13 cellular contexts compared by ENCODE assay signal in the genomic region with DNA sequence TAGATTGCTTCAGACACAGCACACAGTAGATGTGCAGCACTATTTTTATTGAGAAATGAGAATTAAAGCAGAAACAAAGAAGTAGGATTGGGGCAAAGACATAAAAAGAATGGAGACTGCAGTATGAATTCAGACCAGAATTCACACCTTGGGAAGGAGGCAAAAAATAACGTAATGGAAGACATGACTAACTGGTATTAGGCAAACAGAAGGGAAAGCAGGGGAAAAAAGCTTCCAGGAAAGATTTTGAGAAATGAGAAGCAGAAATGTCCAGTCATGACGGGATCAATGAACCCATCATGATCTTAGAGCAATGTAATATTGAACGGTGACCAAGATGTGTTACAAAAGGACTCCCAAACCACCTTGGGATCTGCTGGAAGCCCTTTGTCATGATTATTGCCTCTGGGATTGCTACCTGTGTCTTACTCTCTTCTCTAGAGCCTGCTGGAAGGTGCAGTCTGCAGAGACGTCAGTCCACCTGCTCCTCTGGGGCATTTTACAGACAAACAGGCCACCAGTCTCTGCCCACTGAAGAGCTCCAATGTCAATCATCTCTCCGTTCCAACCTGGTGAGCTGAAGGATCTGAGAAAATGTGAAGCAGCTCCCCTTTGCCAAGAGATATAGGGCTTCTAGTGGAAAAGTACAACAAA. TPM values are rescaled to one million over a fixed set of nuclear protein-coding genes. Genes with fewer than 3 reads are reported as not detected.
DNase-seq lines count a peak whose midpoint lies in the region; ATAC-seq, FAIRE-seq and TF ChIP-seq lines count a peak whose summit lies in the region.
"Had no signal": no experiment of that assay in that cellular context is flagged by ENCODE, and none has a peak within 500 bp of the region (broad histone marks: within the 10 kb centered on the region; RNA-seq: fewer than 3 reads in every experiment).

No MANE protein-coding gene starts in this region.

- H3K4me1 ChIP-seq in HUES48 (ENCODE audit: control insufficient read depth, insufficient read depth, low read length) = peaks cover 28% of the 10 kb centered on the region
- peaks cover 63% of the 10 kb centered on the region for H3K4me1 ChIP-seq in HepG2 (ENCODE audit: insufficient read depth, low read length)
- H3K4me1 ChIP-seq in thyroid gland = peaks cover 40 to 61% of the 10 kb centered on the region in 2 donors
- peaks cover 9 to 15% of the 10 kb centered on the region in 2 donors for H3K4me1 ChIP-seq in kidney (ENCODE audit: control insufficient read depth in 1 of 2, insufficient read depth in 1 of 2, low read depth in 1 of 2, low read length in 2 of 2)

- POLR2A ChIA-PET in HepG2 (lab: Yijun Ruan, JAX) = interaction anchor here (0.9 to 1.3 kb wide), 2 partner anchors 31 to 74 kb away, joined by 4 read pairs; no protein-coding TSS in a partner anchor

- WGBS in HepG2 (ENCODE audit: low lambda C conversion rate) = 88% methylated on average over 5 of the region's 5 CpGs
- WGBS in thyroid gland, 2 donors = 46% methylated on average over 5 of the region's 5 CpGs

- no peak for DNase-seq in HepG2 (ENCODE audit: low spot score)
- DNase-seq in thyroid gland = peak; percentile 71 to 75
- DNase-seq in cerebellum (ENCODE audit: low spot score) = no peak
- no peak for DNase-seq in kidney
- DNase-seq: activated CD4-positive, CD25-positive, alpha-beta regulatory T cell; DND-41; hippocampal formation; naive thymus-derived CD8-positive, alpha-beta T cell; RPMI8226 had no signal

- intact Hi-C loops in HepG2 (cut with micrococcal nuclease; ENCODE audit: unreplicated experiment) = no loop called here
- intact Hi-C loops in thyroid gland (cut with DNase I) = no loop called here
- intact Hi-C loops in kidney (cut with DNase I) = no loop called here

- TF ChIP-seq CTCF in HepG2 (CRISPR knock-in tag; IDR thresholded peaks at IDR 0.05) (no peak), thyroid gland (IDR thresholded peaks at IDR 0.05) (no peak), kidney (IDR thresholded peaks at IDR 0.05; ENCODE audit: borderline replicate concordance, extremely low read depth, insufficient read depth) (no peak)

- no peak overlapping the region for H3K9ac ChIP-seq in HUES48 (ENCODE audit: low read depth, low read length)
- no peak overlapping the region for H3K9ac ChIP-seq in HepG2 (ENCODE audit: insufficient read depth, low read depth, low read length)
- no peak overlapping the region for H3K9ac ChIP-seq in kidney (ENCODE audit: low read length in 2 of 2)

- no peak overlapping the region for H3K4me2 ChIP-seq in HepG2 (ENCODE audit: low read depth, low read length)

- no peaks in the 10 kb centered on the region for H3K27me3 ChIP-seq in HUES48 (ENCODE audit: control insufficient read depth, insufficient read depth, low read length)
- H3K27me3 ChIP-seq in HepG2 (ENCODE audit: control insufficient read depth in 1 of 2, insufficient read depth in 2 of 2, low read length in 2 of 2) = no peaks in the 10 kb centered on the region
- H3K27me3 ChIP-seq in thyroid gland = no peaks in the 10 kb centered on the region

- H2AFZ ChIP-seq in HepG2 (ENCODE audit: low read length) = no peak overlapping the region

- ATAC-seq in HepG2 (no peak), HG03175 (IDR thresholded peaks at IDR 0.05; ENCODE audit: unreplicated experiment) (no peak)
- ATAC-seq: naive thymus-derived CD8-positive, alpha-beta T cell had no signal

- no peak overlapping the region for H3K4me3 ChIP-seq in HUES48 (ENCODE audit: low read depth, low read length)
- no peak overlapping the region for H3K4me3 ChIP-seq in HepG2 (replicated peaks in 1 of 3; ENCODE audit: insufficient read depth in 1 of 3, low read depth in 2 of 3, low read length in 3 of 3)
- no peak overlapping the region for H3K4me3 ChIP-seq in thyroid gland (replicated peaks in 1 of 3)
- H3K4me3 ChIP-seq in kidney (ENCODE audit: low read length in 2 of 2) = no peak overlapping the region

- H3K9me3 ChIP-seq in HUES48 (ENCODE audit: control insufficient read depth, insufficient read depth, low read length) (no peaks in the 10 kb centered on the region), HepG2 (ENCODE audit: low read length) (no peaks in the 10 kb centered on the region), thyroid gland (no peaks in the 10 kb centered on the region), kidney (ENCODE audit: control insufficient read depth in 1 of 2, low read length in 2 of 2) (no peaks in the 10 kb centered on the region)

- TF ChIP-seq RAD21 in HepG2 (CRISPR knock-in tag; IDR thresholded peaks at IDR 0.05) = no peak

- CTCF ChIA-PET in HepG2 (lab: Yijun Ruan, JAX; ENCODE audit: low intra/inter-chr PET ratio, low total read pairs) = no interaction called here

- H3K27ac ChIP-seq in HUES48 (ENCODE audit: low read depth, low read length) (peak overlapping the region; percentile 21), cingulate gyrus (ENCODE audit: low read depth, low read length) (peak overlapping the region; percentile 31), HepG2 (ENCODE audit: extremely low read length, insufficient read depth, low read length) (peak overlapping the region; percentile 7), thyroid gland (peak overlapping the region; percentile 71 to 97 (median 85)), kidney (ENCODE audit: low read depth in 2 of 2, low read length in 2 of 2) (peak overlapping the region in 1 of 2 donors; percentile 23)

- FAIRE-seq in HepG2 (lab: Jason Lieb, UNC) (no peak), kidney (lab: Jason Lieb, UNC) (no peak)
- FAIRE-seq: GM18507 had no signal

- peaks cover 87% of the 10 kb centered on the region for H3K79me2 ChIP-seq in HepG2 (ENCODE audit: insufficient read depth, low read length)

- H3K36me3 ChIP-seq in HUES48 (ENCODE audit: control insufficient read depth, insufficient read depth, low read length) (no peaks in the 10 kb centered on the region), HepG2 (replicated peaks in 1 of 2; ENCODE audit: control insufficient read depth in 1 of 2, insufficient read depth in 2 of 2, low read length in 2 of 2) (peaks cover 2 to 16% of the 10 kb centered on the region in 2 experiments; a peak in 3 of 5 replicates), thyroid gland (no peaks in the 10 kb centered on the region), kidney (ENCODE audit: control insufficient read depth in 1 of 2, insufficient read depth in 2 of 2, low read length in 2 of 2) (no peaks in the 10 kb centered on the region)

- TF ChIP-seq EP300 in HepG2 (IDR thresholded peaks at IDR 0.05; ENCODE audit: low read depth in 2 of 2, low read length in 2 of 2) (no peak), HepG2 (CRISPR knock-in tag; IDR thresholded peaks at IDR 0.05; ENCODE audit: borderline replicate concordance) (no peak)

- BruUV-seq in HepG2 (replicated peaks; lab: Mats Ljungman, UMichigan) = no TSS peak

- in situ Hi-C loops in HepG2 (cut with HindIII; ENCODE audit: extremely low pct_ligation_motif_present, low pct_unique_long_range_greater_than_20kb) = no loop called here

- TF ChIP-seq POLR2A in HepG2 (IDR thresholded peaks at IDR 0.05; ENCODE audit: insufficient read depth in 1 of 2, low read depth in 2 of 2, low read length in 2 of 2) (no peak), thyroid gland (IDR thresholded peaks at IDR 0.05) (peak in 1 of 2 donors; percentile 59)

- H4K20me1 ChIP-seq in HepG2 (ENCODE audit: insufficient read depth, low read length) = peaks cover 26% of the 10 kb centered on the region

RNA-seq across cellular contexts. Expression of a gene that starts 8.7 kb away (rescaled TPM):
- total RNA-seq in HepG2 (2016; rRNA removed; fragmentation: Illumina TruSeq; extraction: Trizol) (20.2 and 30.1 TPM in 2 replicates), thyroid gland (10 to 100 TPM; 68.1 to 98.9 (median 75.5) TPM), cerebellum (90.6 TPM), kidney (53.8 TPM)
- total RNA-seq in HepG2 (2016; cell fraction: cytosol; rRNA removed; fragmentation: Illumina TruSeq; extraction: Trizol; ENCODE audit: low read depth) = 4.1 and 4.8 TPM in 2 replicates
- 19.5 and 29.7 TPM in 2 replicates for total RNA-seq in HepG2 (2016; cell fraction: insoluble cytoplasmic fraction; rRNA removed; fragmentation: Illumina TruSeq; extraction: Trizol)
- total RNA-seq in HepG2 (2016; cell fraction: membrane; rRNA removed; fragmentation: Illumina TruSeq; extraction: Trizol) = 14.6 and 14.8 TPM in 2 replicates
- 15.7 and 19.0 TPM in 2 replicates for total RNA-seq in HepG2 (2016; cell fraction: nucleus; rRNA removed; fragmentation: Illumina TruSeq; extraction: Trizol)
- polyA plus RNA-seq in HepG2 (2011; rRNA removed) (17.6 and 20.6 TPM in 2 replicates), kidney (ENCODE audit: insufficient read depth, low read depth, low replicate concordance) (17.7 TPM)
- polyA plus RNA-seq in HepG2 (2011; cell fraction: cytosol; rRNA removed) = 10.7 and 14.8 TPM in 2 replicates
- 9.2 and 11.9 TPM in 2 replicates for polyA plus RNA-seq in HepG2 (2011; cell fraction: nucleus; rRNA removed)
- polyA plus RNA-seq in HepG2 (2012) = 5.6 TPM in 2 replicates
- polyA plus RNA-seq in HepG2 (2016; cell fraction: cytosol; fragmentation: Illumina TruSeq; extraction: Trizol; ENCODE audit: low read depth) = 3.0 and 3.5 TPM in 2 replicates
- polyA plus RNA-seq in HepG2 (2016; cell fraction: insoluble cytoplasmic fraction; fragmentation: Illumina TruSeq; extraction: Trizol; ENCODE audit: low read depth) = 22.4 and 22.7 TPM in 2 replicates
- polyA plus RNA-seq in HepG2 (2016; cell fraction: membrane; fragmentation: Illumina TruSeq; extraction: Trizol; ENCODE audit: low read depth) = 7.4 and 7.7 TPM in 2 replicates
- polyA plus RNA-seq in HepG2 (2016; cell fraction: nucleus; fragmentation: Illumina TruSeq; extraction: Trizol; ENCODE audit: insufficient read depth, low read depth) = 23.3 TPM in 2 replicates
- 23.6 and 25.7 TPM in 2 replicates for polyA minus RNA-seq in HepG2 (2011; rRNA and poly(A)+ RNA removed; ENCODE audit: low replicate concordance)
- polyA minus RNA-seq in HepG2 (2011; cell fraction: cytosol; rRNA and poly(A)+ RNA removed) = 18.9 and 21.6 TPM in 2 replicates
- polyA minus RNA-seq in HepG2 (2011; cell fraction: nucleus; rRNA and poly(A)+ RNA removed) = 14.0 and 19.0 TPM in 2 replicates

RNA-seq across cellular contexts. Expression of a gene that starts 42.1 kb away (rescaled TPM):
- 2,909 and 3,503 TPM in 2 replicates for total RNA-seq in HepG2 (2016; rRNA removed; fragmentation: Illumina TruSeq; extraction: Trizol)
- total RNA-seq in HepG2 (2016; cell fraction: cytosol; rRNA removed; fragmentation: Illumina TruSeq; extraction: Trizol; ENCODE audit: low read depth) = 5,102 and 5,632 TPM in 2 replicates
- 3,081 and 3,638 TPM in 2 replicates for total RNA-seq in HepG2 (2016; cell fraction: insoluble cytoplasmic fraction; rRNA removed; fragmentation: Illumina TruSeq; extraction: Trizol)
- 7,429 and 7,480 TPM in 2 replicates for total RNA-seq in HepG2 (2016; cell fraction: membrane; rRNA removed; fragmentation: Illumina TruSeq; extraction: Trizol)
- 967 and 1,028 TPM in 2 replicates for total RNA-seq in HepG2 (2016; cell fraction: nucleus; rRNA removed; fragmentation: Illumina TruSeq; extraction: Trizol)
- polyA plus RNA-seq in HepG2 (2011; rRNA removed) = 4,295 and 4,648 TPM in 2 replicates
- polyA plus RNA-seq in HepG2 (2011; cell fraction: cytosol; rRNA removed) = 9,439 and 9,926 TPM in 2 replicates
- polyA plus RNA-seq in HepG2 (2011; cell fraction: nucleus; rRNA removed) = 1,658 and 1,840 TPM in 2 replicates
- polyA plus RNA-seq in HepG2 (2012) = 3,418 and 4,251 TPM in 2 replicates
- polyA plus RNA-seq in HepG2 (2016; cell fraction: cytosol; fragmentation: Illumina TruSeq; extraction: Trizol; ENCODE audit: low read depth) = 5,367 and 5,814 TPM in 2 replicates
- polyA plus RNA-seq in HepG2 (2016; cell fraction: insoluble cytoplasmic fraction; fragmentation: Illumina TruSeq; extraction: Trizol; ENCODE audit: low read depth) = 2,908 and 3,264 TPM in 2 replicates
- 6,085 and 6,204 TPM in 2 replicates for polyA plus RNA-seq in HepG2 (2016; cell fraction: membrane; fragmentation: Illumina TruSeq; extraction: Trizol; ENCODE audit: low read depth)
- 1,494 and 1,555 TPM in 2 replicates for polyA plus RNA-seq in HepG2 (2016; cell fraction: nucleus; fragmentation: Illumina TruSeq; extraction: Trizol; ENCODE audit: insufficient read depth, low read depth)
- 2,566 and 3,572 TPM in 2 replicates for polyA minus RNA-seq in HepG2 (2011; rRNA and poly(A)+ RNA removed; ENCODE audit: low replicate concordance)
- 602 and 661 TPM in 2 replicates for polyA minus RNA-seq in HepG2 (2011; cell fraction: cytosol; rRNA and poly(A)+ RNA removed)
- 173 and 248 TPM in 2 replicates for polyA minus RNA-seq in HepG2 (2011; cell fraction: nucleus; rRNA and poly(A)+ RNA removed)
- 1,000 to 10,000 TPM; 1,548 to 3,114 (median 2,536) TPM for total RNA-seq in thyroid gland
- total RNA-seq in cerebellum = 716 TPM
- total RNA-seq in kidney = 1,138 TPM
- 2,105 TPM for polyA plus RNA-seq in kidney (ENCODE audit: insufficient read depth, low read depth, low replicate concordance)

Comparison
In these comparisons a context has a peak if more than half of its experiments do, and no peak if none do; other contexts are left out.
1. DNase-seq: peak in thyroid gland (2 of 2); none in HepG2 (single experiment), cerebellum (single experiment) and kidney (single experiment).